ENCODE assay signal across 8 cellular contexts in genomic region chr5:87266914-87267573, GRCh38. TPM values are rescaled to one million over a fixed set of nuclear protein-coding genes. Genes with fewer than 3 reads are reported as not detected.
DNase-seq lines count a peak whose midpoint lies in the region; ATAC-seq, FAIRE-seq and TF ChIP-seq lines count a peak whose summit lies in the region.

No MANE protein-coding gene starts in this region.

- no peaks in the 10 kb centered on the region for H3K27me3 Mint-ChIP-seq in activated naive CD4-positive, alpha-beta T cell treated with anti-CD3 and anti-CD28 coated beads, Interleukin-2, amount 50 U/mL, for 24 hours

- no peaks in the 10 kb centered on the region for H3K9me3 ChIP-seq in WERI-Rb-1 (ENCODE audit: severe bottlenecking)
- no peaks in the 10 kb centered on the region for H3K9me3 ChIP-seq in heart right ventricle
- H3K9me3 ChIP-seq in small intestine (ENCODE audit: control insufficient read depth, low read depth): no peaks in the 10 kb centered on the region

- H3K4me3 ChIP-seq in WERI-Rb-1 (ENCODE audit: low read depth, low read length) (peak overlapping the region; percentile 69), heart right ventricle (peak overlapping the region; percentile 76 to 99 (median 94)), small intestine (ENCODE audit: low read depth in 1 of 2, low read length in 2 of 2) (peak overlapping the region; percentile 73 to 96)

- H3K27ac ChIP-seq in WERI-Rb-1: peak overlapping the region; percentile 92
- H3K27ac ChIP-seq in heart right ventricle: peak overlapping the region; percentile 80 to 97 (median 94)
- H3K27ac ChIP-seq in small intestine (ENCODE audit: low read depth in 1 of 2, low read length in 1 of 2): peak overlapping the region; percentile 83 to 98

- peaks cover 31% of the 10 kb centered on the region for H3K4me1 Mint-ChIP-seq in activated naive CD4-positive, alpha-beta T cell treated with anti-CD3 and anti-CD28 coated beads, Interleukin-2, amount 50 U/mL, for 24 hours

- TF ChIP-seq CTCF in WERI-Rb-1 (IDR thresholded peaks at IDR 0.05; ENCODE audit: low read depth, low read length) (no peak), heart right ventricle (IDR thresholded peaks at IDR 0.05) (no peak)

- H3K36me3 Mint-ChIP-seq in activated naive CD4-positive, alpha-beta T cell treated with anti-CD3 and anti-CD28 coated beads, Interleukin-2, amount 50 U/mL, for 24 hours: no peaks in the 10 kb centered on the region

- intact Hi-C loops in heart right ventricle (cut with DNase I): loop anchor here in 7 of 10 donors (5.0 to 10.0 kb wide), 4 partner anchors 118 to 148 kb away; partner anchors contain the start of gene CCNH (in 2 of the 7)

- no peaks in the 10 kb centered on the region for H3K9me3 Mint-ChIP-seq in activated naive CD4-positive, alpha-beta T cell treated with anti-CD3 and anti-CD28 coated beads, Interleukin-2, amount 50 U/mL, for 24 hours

- H3K4me3 Mint-ChIP-seq in activated naive CD4-positive, alpha-beta T cell treated with anti-CD3 and anti-CD28 coated beads, Interleukin-2, amount 50 U/mL, for 24 hours: peak overlapping the region; percentile 100

- 8 to 9% methylated on average over 14 of the region's 14 CpGs for WGBS in heart right ventricle, 2 donors
- 2 to 6% (median 6%) methylated on average over 14 of the region's 14 CpGs for WGBS in small intestine, 3 donors

- no peak for DNase-seq in activated naive CD4-positive, alpha-beta T cell treated with Interleukin-2 at 50 U/mL for 16 hours
- no peak for DNase-seq in WERI-Rb-1
- no peak for DNase-seq in heart right ventricle
- DNase-seq in small intestine: no peak
- no peak for DNase-seq in dedifferentiated amniotic fluid mesenchymal stem cell (ENCODE audit: extremely low spot score)
- no peak for DNase-seq in glomerular visceral epithelial cell (ENCODE audit: extremely low spot score)

- ATAC-seq in HG02981 (IDR thresholded peaks at IDR 0.05; ENCODE audit: unreplicated experiment): peak; percentile 36
- no peak for ATAC-seq in heart right ventricle

- peak overlapping the region; percentile 99 for H3K27ac Mint-ChIP-seq in activated naive CD4-positive, alpha-beta T cell treated with anti-CD3 and anti-CD28 coated beads, Interleukin-2, amount 50 U/mL, for 24 hours

- no peaks in the 10 kb centered on the region for H3K27me3 ChIP-seq in WERI-Rb-1 (ENCODE audit: insufficient read depth, low read depth, severe bottlenecking)
- no peaks in the 10 kb centered on the region for H3K27me3 ChIP-seq in heart right ventricle
- no peaks in the 10 kb centered on the region for H3K27me3 ChIP-seq in small intestine (ENCODE audit: control insufficient read depth in 2 of 2, insufficient read depth in 2 of 2, low read length in 2 of 2)

- FAIRE-seq in small intestine (lab: Jason Lieb, UNC): no peak

- H3K4me1 ChIP-seq in heart right ventricle (peaks cover 0 to 33% (median 22%) of the 10 kb centered on the region in 9 donors), small intestine (ENCODE audit: control insufficient read depth in 2 of 2, insufficient read depth in 1 of 2, low read depth in 1 of 2, low read length in 1 of 2) (peaks cover 0 to 5% of the 10 kb centered on the region in 2 donors)

- peaks cover 5% of the 10 kb centered on the region for H3K36me3 ChIP-seq in WERI-Rb-1
- H3K36me3 ChIP-seq in heart right ventricle: peaks cover 0 to 6% (median 0%) of the 10 kb centered on the region in 9 donors
- no peaks in the 10 kb centered on the region for H3K36me3 ChIP-seq in small intestine (ENCODE audit: control insufficient read depth in 2 of 2, insufficient read depth in 2 of 2, low read length in 2 of 2)

RNA-seq across cellular contexts. Expression of gene RASA1, which starts 0.6 kb away (rescaled TPM):
- total RNA-seq in heart right ventricle: 10 to 100 TPM; 14.8 to 21.0 (median 18.6) TPM
- polyA plus RNA-seq in heart right ventricle (1 to 10 TPM; 6.5 to 8.0 TPM), small intestine (10 to 100 TPM in 2 of 3 donors, 1 to 10 TPM in 1; 9.5 to 14.3 (median 13.0) TPM)
